Comparison of ENCODE assay signal across 8 cellular contexts in the genomic region with DNA sequence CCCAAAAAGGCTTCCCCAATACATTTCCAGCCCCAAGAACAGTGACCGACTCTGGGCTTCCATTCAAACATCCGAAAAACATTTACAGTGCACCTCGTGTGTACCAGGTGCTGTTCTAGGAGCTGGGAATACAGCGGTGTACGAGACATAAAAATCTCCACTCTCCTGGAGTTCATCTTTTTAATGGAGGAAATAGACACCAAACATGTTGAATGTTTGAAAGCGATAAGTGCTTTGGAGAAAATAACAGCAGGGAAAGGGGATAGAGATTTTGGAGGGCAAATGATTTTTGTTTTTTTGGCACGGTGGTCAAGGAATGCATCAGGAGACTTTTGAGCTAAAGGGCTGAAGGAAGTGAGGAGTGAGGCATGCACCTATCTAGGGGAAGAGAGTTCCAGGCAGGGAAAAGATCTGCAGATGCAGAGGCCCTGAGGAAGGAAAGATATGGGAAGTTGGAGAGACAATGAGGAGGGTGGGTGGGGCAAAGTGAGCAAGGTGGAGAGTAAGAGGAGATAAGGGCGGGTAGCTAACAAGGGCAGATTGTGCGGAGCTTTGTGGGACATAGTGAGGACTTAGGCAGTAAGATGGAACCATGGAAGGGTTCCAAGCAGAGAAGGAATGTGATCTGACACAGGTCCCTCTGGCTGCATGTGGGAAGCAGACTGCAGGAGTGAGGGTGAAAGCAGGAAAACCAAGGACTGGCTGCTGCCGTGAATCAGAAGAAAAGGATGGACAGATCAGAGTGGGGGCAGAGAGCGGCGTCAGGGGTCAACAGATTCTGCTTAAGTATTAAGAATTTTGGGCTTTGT. TPM values are rescaled to one million over a fixed set of nuclear protein-coding genes. Genes with fewer than 3 reads are reported as not detected.
DNase-seq lines count a peak whose midpoint lies in the region; ATAC-seq, FAIRE-seq and TF ChIP-seq lines count a peak whose summit lies in the region.

No MANE protein-coding gene starts in this region.

- TF ChIP-seq RAD21 in K562 (CRISPR knock-in tag; conservative IDR thresholded peaks at IDR 0.05 in 1 of 2, IDR thresholded peaks at IDR 0.05 in 1 of 2) = no peak
- no peak for TF ChIP-seq RAD21 in liver (IDR thresholded peaks at IDR 0.05)

- H3K4me2 ChIP-seq in K562 (ENCODE audit: insufficient read depth, low read length) = peak overlapping the region; percentile 96

- peak overlapping the region; percentile 93 to 96; a peak in 3 of 4 replicates for H3K9ac ChIP-seq in K562 (ENCODE audit: insufficient read depth in 1 of 2, low read depth in 2 of 2, low read length in 2 of 2)
- H3K9ac ChIP-seq in liver (ENCODE audit: low read depth in 1 of 2, low read length in 2 of 2) = peak overlapping the region; percentile 51 to 81

- H3K79me2 ChIP-seq in K562 (ENCODE audit: control insufficient read depth, insufficient read depth, low read length) = peaks cover 46% of the 10 kb centered on the region

- WGBS in K562 (ENCODE audit: insufficient coverage, low coverage, missing lambda C conversion rate) = 19% methylated on average over 12 of the region's 12 CpGs
- WGBS in liver = 50% methylated on average over 12 of the region's 12 CpGs
- WGBS in upper lobe of left lung, 2 donors = 44 to 49% methylated on average over 12 of the region's 12 CpGs

- ATAC-seq in Right ventricle myocardium inferior (peak; percentile 1), K562 (peak; percentile 60), upper lobe of left lung (ENCODE audit: low FRiP score in 2 of 2) (peak in 1 of 2 donors; percentile 14)
- no peak for ATAC-seq in activated CD4-positive, CD25-positive, alpha-beta regulatory T cell treated with anti-CD3 and anti-CD28 coated beads, Interleukin-2, amount 50 U/mL, for 24 hours

- CTCF ChIA-PET in K562 (lab: Yijun Ruan, JAX; ENCODE audit: low intra/inter-chr PET ratio) = no interaction called here

- H3K36me3 ChIP-seq in K562 (ENCODE audit: control insufficient read depth, insufficient read depth, low read length) = peaks cover 16% of the 10 kb centered on the region; the same call in 1 of the 3 replicates
- no peaks in the 10 kb centered on the region for H3K36me3 ChIP-seq in liver (ENCODE audit: control insufficient read depth in 4 of 4, insufficient read depth in 3 of 4, low read depth in 1 of 4, low read length in 3 of 4)
- H3K36me3 ChIP-seq in upper lobe of left lung = no peaks in the 10 kb centered on the region

- H3K27ac ChIP-seq in K562 (ENCODE audit: extremely low read depth, low read depth, low read length) = peak overlapping the region; percentile 79
- peak overlapping the region; percentile 80 to 85 for H3K27ac ChIP-seq in liver (ENCODE audit: low read depth in 1 of 2, low read length in 2 of 2)
- peak overlapping the region; percentile 81 to 92 (median 84) for H3K27ac ChIP-seq in upper lobe of left lung

- POLR2A ChIA-PET in K562 (lab: Yijun Ruan, JAX) = interaction anchor here (0.6 to 1.4 kb wide), 2 partner anchors 8 to 78 kb away, joined by 3 read pairs; no protein-coding TSS in a partner anchor

- H3K4me3 ChIP-seq in K562 (peak overlapping the region; percentile 86), liver (ENCODE audit: low read depth in 1 of 3, low read length in 3 of 3) (peak overlapping the region; percentile 27 to 75 (median 57)), upper lobe of left lung (peak overlapping the region in 3 of 4 donors; percentile 80 to 83 (median 81))

- no peaks in the 10 kb centered on the region for H3K9me1 ChIP-seq in K562 (ENCODE audit: control insufficient read depth, insufficient read depth, low read length)

- no peak for TF ChIP-seq POLR2A in K562 (conservative IDR thresholded peaks at IDR 0.05)
- no peak for TF ChIP-seq POLR2A in upper lobe of left lung (IDR thresholded peaks at IDR 0.05)

- TF ChIP-seq CTCF in K562 (IDR thresholded peaks at IDR 0.05 in 2 of 3, conservative IDR thresholded peaks at IDR 0.05 in 1 of 3; ENCODE audit: insufficient read depth in 2 of 3, low read depth in 1 of 3, low read length in 3 of 3) (no peak), liver (IDR thresholded peaks at IDR 0.05; ENCODE audit: low read depth, low read length, missing input control) (no peak), upper lobe of left lung (IDR thresholded peaks at IDR 0.05) (no peak)

- H3K4me1 ChIP-seq in K562 (replicated peaks in 1 of 2; ENCODE audit: control insufficient read depth in 2 of 2, insufficient read depth in 2 of 2, low read length in 2 of 2) (peaks cover 20 to 35% of the 10 kb centered on the region in 2 experiments; a peak in 4 of 5 replicates), liver (ENCODE audit: control insufficient read depth in 4 of 4, insufficient read depth in 4 of 4, low read length in 3 of 4) (peaks cover 6 to 34% (median 23%) of the 10 kb centered on the region in 4 donors), upper lobe of left lung (peaks cover 24 to 47% (median 36%) of the 10 kb centered on the region in 4 donors)

- H3K27me3 ChIP-seq in K562 (ENCODE audit: control insufficient read depth in 2 of 2, insufficient read depth in 2 of 2, low read length in 2 of 2) (no peaks in the 10 kb centered on the region), liver (ENCODE audit: control insufficient read depth in 4 of 4, insufficient read depth in 4 of 4, low read length in 3 of 4) (no peaks in the 10 kb centered on the region), upper lobe of left lung (no peaks in the 10 kb centered on the region)

- DNase-seq in Right ventricle myocardium inferior (ENCODE audit: missing footprints) = no peak
- DNase-seq in cardiac septum (ENCODE audit: low spot score) = no peak
- DNase-seq in K562 (ENCODE audit: extremely low read depth in 1 of 4, low spot score in 3 of 4) = peak; percentile 39 to 91 (median 58)
- DNase-seq in upper lobe of left lung = no peak
- no peak for DNase-seq in NCI-H2171 treated with DMSO at 0.1 percent for 48 hours (lab: John Stamatoyannopoulos, UW)
- no peak for DNase-seq in ureter (ENCODE audit: low spot score)

- TF ChIP-seq EP300 in K562 (IDR thresholded peaks at IDR 0.05; ENCODE audit: low read length) (peak; percentile 45; the same call in 1 of the 2 replicates), upper lobe of left lung (IDR thresholded peaks at IDR 0.05) (no peak)

- intact Hi-C loops in Right ventricle myocardium inferior (cut with DNase I) = loop anchor here (10.0 kb wide), 1 partner anchor 312 kb away; the partner anchor contains the start of gene EID2B
- intact Hi-C loops in cardiac septum (cut with DNase I) = loop anchor here (5.0 kb wide), 1 partner anchor 125 kb away; the partner anchor contains the start of gene PSMC4
- intact Hi-C loops in K562 (cut with micrococcal nuclease) = loop anchor here (2.0 kb wide), 1 partner anchor 80 kb away; no protein-coding TSS in a partner anchor

- H3K9me3 ChIP-seq in K562 (replicated peaks; ENCODE audit: control insufficient read depth, insufficient read depth, low read depth, low read length) (no peaks in the 10 kb centered on the region), liver (ENCODE audit: control insufficient read depth in 4 of 4, low read length in 3 of 4) (no peaks in the 10 kb centered on the region), upper lobe of left lung (no peaks in the 10 kb centered on the region)

- peak; percentile 88 for FAIRE-seq in K562 (lab: Jason Lieb, UNC)

- peak overlapping the region; percentile 84 for H2AFZ ChIP-seq in K562 (ENCODE audit: low read depth, low read length)

- BruUV-seq in K562 (replicated peaks; lab: Mats Ljungman, UMichigan) = TSS peak; percentile 92

- H4K20me1 ChIP-seq in K562 (replicated peaks; ENCODE audit: control insufficient read depth, insufficient read depth, low read length) = peaks cover 31% of the 10 kb centered on the region

- in situ Hi-C loops in K562 (cut with MboI) = no loop called here

RNA-seq across cellular contexts. Expression of gene FBL, which starts 0.7 kb away (rescaled TPM):
- total RNA-seq in Right ventricle myocardium inferior (64.8 TPM), cardiac septum (64.8 TPM), K562 (2014; rRNA removed) (448 and 524 TPM in 2 replicates), K562 (2014; rRNA removed; fragmentation: Illumina TruSeq; extraction: Trizol) (676 and 696 TPM in 2 replicates), K562 (2015; rRNA removed; fragmentation: Illumina TruSeq; extraction: Trizol) (565 and 575 TPM in 2 replicates), K562 (2021) (761 and 811 TPM in 2 replicates), liver (10 to 100 TPM; 36.1 to 96.2 TPM), upper lobe of left lung (100 to 1,000 TPM in 5 of 6 donors, 10 to 100 TPM in 1; 75.4 to 143 (median 110) TPM), ureter (311 TPM)
- 90.3 and 153 TPM in 2 replicates for total RNA-seq in K562 (2011; cell fraction: chromatin; rRNA removed; ENCODE audit: low replicate concordance)
- 155 and 156 TPM in 2 replicates for total RNA-seq in K562 (2011; cell fraction: nucleolus; rRNA removed)
- total RNA-seq in K562 (2011; cell fraction: nucleoplasm; rRNA removed) = 201 and 290 TPM in 2 replicates
- polyA plus RNA-seq in K562 (2011; rRNA removed) (843 and 1,244 TPM in 2 replicates), K562 (2014; fragmentation: Illumina TruSeq; extraction: Trizol) (1,561 and 1,696 TPM in 2 replicates), K562 (2014; fragmentation: Nextera tagmentation; extraction: Ambion mirVana) (100 to 1,000 TPM; 201 to 235 TPM), K562 (2014; rRNA removed) (672 and 721 TPM in 2 replicates), liver (10 to 100 TPM; 23.3 to 79.3 TPM)
- 1,200 and 1,290 TPM in 2 replicates for polyA plus RNA-seq in K562 (2011; cell fraction: cytosol; rRNA removed)
- 284 and 323 TPM in 2 replicates for polyA plus RNA-seq in K562 (2011; cell fraction: nucleus; rRNA removed)
- 476 and 792 TPM in 2 replicates for polyA plus RNA-seq in K562 (2012)
- 930 and 947 TPM in 2 replicates for polyA minus RNA-seq in K562 (2011; rRNA and poly(A)+ RNA removed)
- polyA minus RNA-seq in K562 (2011; cell fraction: cytosol; rRNA and poly(A)+ RNA removed) = 316 and 353 TPM in 2 replicates
- 33.4 and 57.8 TPM in 2 replicates for polyA minus RNA-seq in K562 (2011; cell fraction: nucleus; rRNA and poly(A)+ RNA removed)

RNA-seq across cellular contexts. Expression of gene DYRK1B, which starts 12.9 kb away (rescaled TPM):
- 19.9 TPM for total RNA-seq in Right ventricle myocardium inferior
- 31.2 TPM for total RNA-seq in cardiac septum
- 12.5 and 24.0 TPM in 2 replicates for total RNA-seq in K562 (2011; cell fraction: chromatin; rRNA removed; ENCODE audit: low replicate concordance)
- 15.0 and 17.8 TPM in 2 replicates for total RNA-seq in K562 (2011; cell fraction: nucleolus; rRNA removed)
- total RNA-seq in K562 (2011; cell fraction: nucleoplasm; rRNA removed) = 10.2 and 12.4 TPM in 2 replicates
- 2.5 and 3.0 TPM in 2 replicates for total RNA-seq in K562 (2014; rRNA removed)
- total RNA-seq in K562 (2014; rRNA removed; fragmentation: Illumina TruSeq; extraction: Trizol) = 0.35 and 0.91 TPM in 2 replicates
- total RNA-seq in K562 (2015; rRNA removed; fragmentation: Illumina TruSeq; extraction: Trizol) = 1.1 and 1.3 TPM in 2 replicates
- total RNA-seq in K562 (2021) = 5.0 and 5.2 TPM in 2 replicates
- polyA plus RNA-seq in K562 (2011; rRNA removed) = 1.3 and 3.0 TPM in 2 replicates
- polyA plus RNA-seq in K562 (2011; cell fraction: cytosol; rRNA removed) = 1.1 and 2.3 TPM in 2 replicates
- 10.2 and 15.4 TPM in 2 replicates for polyA plus RNA-seq in K562 (2011; cell fraction: nucleus; rRNA removed)
- 3.8 and 7.2 TPM in 2 replicates for polyA plus RNA-seq in K562 (2012)
- polyA plus RNA-seq in K562 (2014; fragmentation: Illumina TruSeq; extraction: Trizol) = 1.5 and 2.6 TPM in 2 replicates
- not detected for polyA plus RNA-seq in K562 (2014; fragmentation: Nextera tagmentation; extraction: Ambion mirVana)
- 1.4 and 2.0 TPM in 2 replicates for polyA plus RNA-seq in K562 (2014; rRNA removed)
- polyA minus RNA-seq in K562 (2011; rRNA and poly(A)+ RNA removed) = 2.2 and 3.0 TPM in 2 replicates
- polyA minus RNA-seq in K562 (2011; cell fraction: cytosol; rRNA and poly(A)+ RNA removed) = 5.1 and 6.6 TPM in 2 replicates
- 5.7 and 6.7 TPM in 2 replicates for polyA minus RNA-seq in K562 (2011; cell fraction: nucleus; rRNA and poly(A)+ RNA removed)
- 1 to 10 TPM; 3.7 to 7.6 TPM for total RNA-seq in liver
- 1 to 10 TPM; 2.8 TPM for polyA plus RNA-seq in liver
- 10 to 100 TPM; 14.6 to 33.6 (median 23.2) TPM for total RNA-seq in upper lobe of left lung
- total RNA-seq in ureter = 19.7 TPM

Comparison
In these comparisons a context has a peak if more than half of its experiments do, and no peak if none do; other contexts are left out.
1. ATAC-seq: peak in Right ventricle myocardium inferior (single experiment) and K562 (single experiment); none in activated CD4-positive, CD25-positive, alpha-beta regulatory T cell treated with anti-CD3 and anti-CD28 coated beads, Interleukin-2, amount 50 U/mL, for 24 hours (0 of 2).
2. DNase-seq: peak in K562 (4 of 4); none in Right ventricle myocardium inferior (single experiment), cardiac septum (single experiment), upper lobe of left lung (0 of 2), NCI-H2171 treated with DMSO at 0.1 percent for 48 hours (single experiment) and ureter (single experiment).
3. Peak in every context shown above with its lines, with median percentiles within 50 percentile points of each other: H3K27ac ChIP-seq and H3K4me3 ChIP-seq.